Comparison of ENCODE assay signal across 27 cellular contexts in the genomic region with DNA sequence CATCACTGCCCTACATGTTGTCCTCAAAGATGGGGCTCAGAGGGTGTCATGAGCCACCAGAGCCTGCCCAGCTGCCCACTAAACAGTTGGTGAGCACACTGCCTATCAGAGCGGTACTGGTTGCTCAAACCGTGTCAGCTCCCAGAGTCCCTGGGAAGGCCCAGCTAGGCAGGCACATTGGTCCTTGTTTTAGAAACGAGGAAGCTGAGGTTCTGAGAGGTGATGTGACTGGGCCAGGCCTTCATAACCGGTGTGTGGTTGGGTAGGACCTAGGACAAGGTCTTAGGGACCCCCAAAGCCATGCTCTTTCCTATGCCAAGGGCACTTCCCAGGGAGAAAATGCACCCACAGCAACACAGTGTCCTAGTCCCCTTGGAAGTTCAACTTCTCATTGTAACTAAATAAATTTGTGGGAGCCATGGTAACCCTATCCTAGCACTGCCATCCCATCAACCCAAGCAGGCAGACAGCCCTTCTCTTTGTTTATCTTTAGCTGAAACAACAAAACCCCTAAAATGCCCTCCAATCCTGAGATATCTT.
"Had no signal": no experiment of that assay in that cellular context is flagged by ENCODE, and none has a peak within 500 bp of the region (broad histone marks: within the 10 kb centered on the region; RNA-seq: fewer than 3 reads in every experiment).

No MANE protein-coding gene starts in this region.

- H3K9me3 ChIP-seq: pancreas, psoas muscle, right lobe of liver, sigmoid colon, stomach, thoracic aorta, thyroid gland, tibial nerve, upper lobe of right lung, uterus had no signal

- H3K27me3 Mint-ChIP-seq: stimulated activated naive CD8-positive, alpha-beta T cell treated with anti-CD3 and anti-CD28 coated beads, Interleukin-15, Interleukin-2, amounts not matched to agents 100 ng/mL and 50 ng/mL, for 24 hours had no signal

- H3K9me3 Mint-ChIP-seq: naive thymus-derived CD8-positive, alpha-beta T cell; nephron progenitor cell; neural crest cell; stimulated activated effector memory CD8-positive, alpha-beta T cell treated with anti-CD3 and anti-CD28 coated beads, Interleukin-12 subunit alpha, Interleukin-12 subunit beta, amount 100 ng/mL, for 72 hours; stimulated activated naive B cell treated with anti-CD40 and anti-IgM and Interleukin-4, amounts not matched to agents 10 μg/mL and 1 μg/mL and 100 μg/mL, for 72 hours; stimulated activated naive CD8-positive, alpha-beta T cell treated with anti-CD3 and anti-CD28 coated beads, Interleukin-15, Interleukin-2, amounts not matched to agents 100 ng/mL and 50 ng/mL, for 24 hours had no signal

- ATAC-seq: naive thymus-derived CD8-positive, alpha-beta T cell; natural killer cell treated with Interleukin-12 subunit alpha and Interleukin-12 subunit beta and Interleukin-15 and Interleukin-18, amount 100 ng/mL, for 72 hours; pancreas; psoas muscle; right cardiac atrium; right lobe of liver; stimulated activated effector memory CD8-positive, alpha-beta T cell treated with anti-CD3 and anti-CD28 coated beads, Interleukin-12 subunit alpha, Interleukin-12 subunit beta, amount 100 ng/mL, for 72 hours; stimulated activated naive B cell treated with anti-CD40 and anti-IgM and Interleukin-4, amounts not matched to agents 10 μg/mL and 1 μg/mL and 100 μg/mL, for 72 hours; upper lobe of right lung had no signal

- H3K4me1 ChIP-seq: pancreas, psoas muscle, right lobe of liver, sigmoid colon, stomach, thyroid gland, upper lobe of right lung, uterus had no signal

- H3K4me3 Mint-ChIP-seq: naive B cell; naive thymus-derived CD8-positive, alpha-beta T cell; natural killer cell treated with Interleukin-12 subunit alpha and Interleukin-12 subunit beta and Interleukin-15 and Interleukin-18, amount 100 ng/mL, for 72 hours; nephron progenitor cell; neural crest cell; stimulated activated effector memory CD8-positive, alpha-beta T cell treated with anti-CD3 and anti-CD28 coated beads, Interleukin-12 subunit alpha, Interleukin-12 subunit beta, amount 100 ng/mL, for 72 hours; stimulated activated naive B cell treated with anti-CD40 and anti-IgM and Interleukin-4, amounts not matched to agents 10 μg/mL and 1 μg/mL and 100 μg/mL, for 72 hours; stimulated activated naive CD8-positive, alpha-beta T cell treated with anti-CD3 and anti-CD28 coated beads, Interleukin-15, Interleukin-2, amounts not matched to agents 100 ng/mL and 50 ng/mL, for 24 hours had no signal

- H3K36me3 Mint-ChIP-seq: naive B cell; naive thymus-derived CD8-positive, alpha-beta T cell; natural killer cell treated with Interleukin-12 subunit alpha and Interleukin-12 subunit beta and Interleukin-15 and Interleukin-18, amount 100 ng/mL, for 72 hours; stimulated activated effector memory CD8-positive, alpha-beta T cell treated with anti-CD3 and anti-CD28 coated beads, Interleukin-12 subunit alpha, Interleukin-12 subunit beta, amount 100 ng/mL, for 72 hours; stimulated activated naive B cell treated with anti-CD40 and anti-IgM and Interleukin-4, amounts not matched to agents 10 μg/mL and 1 μg/mL and 100 μg/mL, for 72 hours had no signal

- H3K27me3 ChIP-seq: pancreas, right lobe of liver, sigmoid colon, thyroid gland, tibial nerve, upper lobe of right lung, uterus had no signal

- H3K4me3 ChIP-seq: pancreas, psoas muscle, right lobe of liver, sigmoid colon, stomach, thoracic aorta, thyroid gland, tibial nerve, upper lobe of right lung, uterus had no signal

- H3K36me3 ChIP-seq: pancreas, right lobe of liver, sigmoid colon, stomach, thoracic aorta, thyroid gland, tibial nerve, upper lobe of right lung, uterus had no signal

- H3K27ac ChIP-seq: pancreas, psoas muscle, right lobe of liver, sigmoid colon, stomach, thoracic aorta, thyroid gland, tibial nerve, upper lobe of right lung, uterus had no signal

- H3K4me1 Mint-ChIP-seq: naive B cell; naive thymus-derived CD8-positive, alpha-beta T cell; nephron progenitor cell; stimulated activated effector memory CD8-positive, alpha-beta T cell treated with anti-CD3 and anti-CD28 coated beads, Interleukin-12 subunit alpha, Interleukin-12 subunit beta, amount 100 ng/mL, for 72 hours; stimulated activated naive B cell treated with anti-CD40 and anti-IgM and Interleukin-4, amounts not matched to agents 10 μg/mL and 1 μg/mL and 100 μg/mL, for 72 hours had no signal

- DNase-seq: naive B cell; naive thymus-derived CD8-positive, alpha-beta T cell; nephron progenitor cell; occipital lobe; pancreas; psoas muscle; right cardiac atrium; right lobe of liver; sigmoid colon; small intestine; stimulated activated CD4-positive, alpha-beta T cell treated with anti-CD3 and anti-CD28 coated beads, Interleukin-15, amount 100 ng/mL, for 24 hours; stimulated activated CD4-positive, alpha-beta T cell treated with anti-CD3 and anti-CD28 coated beads, Interleukin-2, amount 100 ng/mL, for 24 hours; stimulated activated CD4-positive, alpha-beta T cell treated with anti-CD3 and anti-CD28 coated beads, Interleukin-2, amount 100 ng/mL, for 48 hours; stimulated activated CD4-positive, alpha-beta T cell treated with anti-CD3 and anti-CD28 coated beads, Interleukin-4, amount 100 ng/mL, for 24 hours; stimulated activated naive B cell treated with anti-CD40 and anti-IgM and Interleukin-4, amounts not matched to agents 10 μg/mL and 1 μg/mL and 100 μg/mL, for 72 hours; stimulated activated naive CD4-positive, alpha-beta T cell treated with Interleukin-2 at 50 U/mL for 16 hours; stomach; thyroid gland; trophoblast cell; upper lobe of right lung; uterus had no signal

- H3K27ac Mint-ChIP-seq: naive thymus-derived CD8-positive, alpha-beta T cell; natural killer cell treated with Interleukin-12 subunit alpha and Interleukin-12 subunit beta and Interleukin-15 and Interleukin-18, amount 100 ng/mL, for 72 hours; nephron progenitor cell; stimulated activated effector memory CD8-positive, alpha-beta T cell treated with anti-CD3 and anti-CD28 coated beads, Interleukin-12 subunit alpha, Interleukin-12 subunit beta, amount 100 ng/mL, for 72 hours; stimulated activated naive B cell treated with anti-CD40 and anti-IgM and Interleukin-4, amounts not matched to agents 10 μg/mL and 1 μg/mL and 100 μg/mL, for 72 hours; stimulated activated naive CD8-positive, alpha-beta T cell treated with anti-CD3 and anti-CD28 coated beads, Interleukin-15, Interleukin-2, amounts not matched to agents 100 ng/mL and 50 ng/mL, for 24 hours had no signal
